Comparison of ENCODE assay signal across 23 cellular contexts in the genomic region with DNA sequence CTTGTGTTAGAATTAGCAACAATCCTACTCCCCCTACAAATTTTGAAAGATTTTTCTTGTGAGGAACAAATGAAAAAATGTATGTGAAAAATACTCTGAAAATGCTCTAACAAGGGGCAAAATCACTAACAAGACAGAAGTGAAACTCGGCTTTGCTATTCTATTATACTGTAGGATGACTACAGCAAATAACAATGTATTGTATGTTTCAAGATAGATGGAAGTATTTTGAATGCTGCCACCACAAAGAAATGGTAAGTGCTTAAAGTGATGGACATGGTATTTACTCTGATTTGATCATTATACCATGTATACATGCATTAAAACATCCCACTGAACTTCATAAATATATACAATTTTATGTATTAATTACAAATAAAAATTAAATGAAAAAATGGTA.
DNase-seq lines count a peak whose midpoint lies in the region; ATAC-seq and TF ChIP-seq lines count a peak whose summit lies in the region.
"Had no signal": no experiment of that assay in that cellular context is flagged by ENCODE, and none has a peak within 500 bp of the region (broad histone marks: within the 10 kb centered on the region; RNA-seq: fewer than 3 reads in every experiment).

No MANE protein-coding gene starts in this region.

- H3K4me2 ChIP-seq in neural cell (ENCODE audit: low read length): no peak overlapping the region
- H3K4me2 ChIP-seq: A549 had no signal

- TF ChIP-seq EP300 in neural cell (conservative IDR thresholded peaks at IDR 0.05; ENCODE audit: poor library complexity, severe bottlenecking): peak; percentile 76

- no peaks in the 10 kb centered on the region for H4K20me1 ChIP-seq in neural cell (ENCODE audit: insufficient read depth)
- H4K20me1 ChIP-seq: BLaER1 treated with 17β-estradiol and CSF1 and Interleukin-3, amounts not matched to agents 10 nM and 100 nM had no signal

- no peak overlapping the region for H2AFZ ChIP-seq in neural cell (ENCODE audit: low read depth, low read length)

- no peak for TF ChIP-seq RAD21 in neural cell (conservative IDR thresholded peaks at IDR 0.05)

- H3K9ac ChIP-seq in neural cell (ENCODE audit: low read length): no peak overlapping the region
- H3K9ac ChIP-seq: BLaER1 treated with 17β-estradiol and CSF1 and Interleukin-3, amounts not matched to agents 10 nM and 100 nM had no signal

- DNase-seq in NOMO-1 treated with DMSO at 0.1 percent for 48 hours (lab: John Stamatoyannopoulos, UW; ENCODE audit: unreplicated experiment): peak; percentile 45
- no peak for DNase-seq in NOMO-1 treated with dmso at 0.1 percent for 144 hours (lab: John Stamatoyannopoulos, UW; ENCODE audit: unreplicated experiment)
- DNase-seq in central memory CD4-positive, alpha-beta T cell: no peak
- no peak for DNase-seq in SKM-1 treated with dmso at 0.1 percent for 144 hours (lab: John Stamatoyannopoulos, UW; ENCODE audit: unreplicated experiment)
- DNase-seq: AML-193; CD4-positive, alpha-beta memory T cell; CD4-positive, CD25-positive, alpha-beta regulatory T cell; CD8-positive, alpha-beta memory T cell; COR-L47; DMS 273 treated with DMSO at 0.1 percent for 48 hours; DMS153; DMS53; DMS79; DND-41; EL; GF-D8 had no signal

- H3K79me2 ChIP-seq in neural cell (replicated peaks; ENCODE audit: insufficient read depth, low read length): no peaks in the 10 kb centered on the region

- no peak overlapping the region for H3K4me3 ChIP-seq in neural cell (ENCODE audit: low read length)
- H3K4me3 ChIP-seq: A549; BLaER1 treated with 17β-estradiol and CSF1 and Interleukin-3, amounts not matched to agents 10 nM and 100 nM had no signal

- ATAC-seq in GM18868 (IDR thresholded peaks at IDR 0.05; ENCODE audit: unreplicated experiment) (peak; percentile 53), HG03280 (IDR thresholded peaks at IDR 0.05; ENCODE audit: unreplicated experiment) (no peak)
- ATAC-seq: A549 had no signal

- no peaks in the 10 kb centered on the region for H3K9me2 ChIP-seq in neural cell (ENCODE audit: insufficient read depth, low read length)

- TF ChIP-seq CTCF in neural cell (IDR thresholded peaks at IDR 0.05; ENCODE audit: poor library complexity, severe bottlenecking): no peak

- H3K27ac ChIP-seq in neural cell (ENCODE audit: low read length): no peak overlapping the region
- H3K27ac ChIP-seq: 22Rv1, A549, C4-2B had no signal

- H3F3A ChIP-seq in neural cell (ENCODE audit: insufficient read depth, low read length, poor library complexity, severe bottlenecking): no peaks in the 10 kb centered on the region

- no peaks in the 10 kb centered on the region for H3K9me3 ChIP-seq in neural cell (ENCODE audit: low read length)
- H3K9me3 ChIP-seq: A549; BLaER1 treated with 17β-estradiol and CSF1 and Interleukin-3, amounts not matched to agents 10 nM and 100 nM had no signal

- no peaks in the 10 kb centered on the region for H3K36me3 ChIP-seq in neural cell (ENCODE audit: insufficient read depth, low read length)
- H3K36me3 ChIP-seq: BLaER1 treated with 17β-estradiol and CSF1 and Interleukin-3, amounts not matched to agents 10 nM and 100 nM had no signal

- no peaks in the 10 kb centered on the region for H3K27me3 ChIP-seq in neural cell (ENCODE audit: insufficient read depth, low read depth, low read length)
- H3K27me3 ChIP-seq: BLaER1 treated with 17β-estradiol and CSF1 and Interleukin-3, amounts not matched to agents 10 nM and 100 nM had no signal

TF ChIP-seq in neural cell, 6 proteins besides CTCF, POLR2A, EP300 and RAD21:
- TF ChIP-seq TAF1 (IDR thresholded peaks at IDR 0.05; ENCODE audit: low read depth): no peak
- TF ChIP-seq SMC3 (conservative IDR thresholded peaks at IDR 0.05; ENCODE audit: poor library complexity): no peak
- peak; percentile 29 for TF ChIP-seq POLR2AphosphoS5 (IDR thresholded peaks at IDR 0.05)
- TF ChIP-seq EZH2 (IDR thresholded peaks at IDR 0.05; ENCODE audit: borderline replicate concordance, insufficient read depth, low read length, poor library complexity, severe bottlenecking): no peak
